9 cellular contexts compared by ENCODE assay signal in genomic region chr12:108724054-108724889, GRCh38. TPM values are rescaled to one million over a fixed set of nuclear protein-coding genes. Genes with fewer than 3 reads are reported as not detected.
DNase-seq lines count a peak whose midpoint lies in the region; ATAC-seq and TF ChIP-seq lines count a peak whose summit lies in the region.
"Had no signal": no experiment of that assay in that cellular context is flagged by ENCODE, and none has a peak within 500 bp of the region (broad histone marks: within the 10 kb centered on the region; RNA-seq: fewer than 3 reads in every experiment).

No MANE protein-coding gene starts in this region.

- H3K4me1 ChIP-seq in heart left ventricle: peaks cover 10 to 93% (median 72%) of the 10 kb centered on the region in 12 donors

- peaks cover 48% of the 10 kb centered on the region for H3K4me1 Mint-ChIP-seq in stimulated activated effector memory CD8-positive, alpha-beta T cell treated with anti-CD3 and anti-CD28 coated beads, Interleukin-12 subunit alpha, Interleukin-12 subunit beta, amount 100 ng/mL, for 72 hours

- intact Hi-C loops in heart left ventricle (cut with DNase I): loop anchor here in 2 of 10 donors (10.0 kb wide), 1 partner anchor 131 kb away; the partner anchor contains the start of gene SSH1 (in 2 of the 2)

- peaks cover 0 to 2% (median 0%) of the 10 kb centered on the region in 9 donors for H3K36me3 ChIP-seq in heart left ventricle

- H3K27ac Mint-ChIP-seq in stimulated activated effector memory CD8-positive, alpha-beta T cell treated with anti-CD3 and anti-CD28 coated beads, Interleukin-12 subunit alpha, Interleukin-12 subunit beta, amount 100 ng/mL, for 72 hours: no peak overlapping the region

- ATAC-seq in SK-N-SH treated with all-trans-retinoic acid at 6 μM for 48 hours (peak; percentile 8; the same call in 2 of the 3 replicates), heart left ventricle (peak in 3 of 4 donors; percentile 48 to 68 (median 52)), GM18867 (IDR thresholded peaks at IDR 0.05; ENCODE audit: unreplicated experiment) (no peak)
- peak; percentile 87 for ATAC-seq in stimulated activated effector memory CD8-positive, alpha-beta T cell treated with anti-CD3 and anti-CD28 coated beads, Interleukin-12 subunit alpha, Interleukin-12 subunit beta, amount 100 ng/mL, for 72 hours

- peak overlapping the region in 1 of 12 donors; percentile 1 for H3K4me3 ChIP-seq in heart left ventricle

- no peaks in the 10 kb centered on the region for H3K9me3 ChIP-seq in heart left ventricle

- H3K27me3 ChIP-seq in heart left ventricle: no peaks in the 10 kb centered on the region

- no peaks in the 10 kb centered on the region for H3K9me3 Mint-ChIP-seq in stimulated activated effector memory CD8-positive, alpha-beta T cell treated with anti-CD3 and anti-CD28 coated beads, Interleukin-12 subunit alpha, Interleukin-12 subunit beta, amount 100 ng/mL, for 72 hours

- TF ChIP-seq POLR2A in heart left ventricle (IDR thresholded peaks at IDR 0.05): no peak

- TF ChIP-seq CTCF in heart left ventricle (IDR thresholded peaks at IDR 0.05): no peak

- peak overlapping the region in 9 of 12 donors; percentile 36 to 79 (median 55) for H3K27ac ChIP-seq in heart left ventricle

- no peaks in the 10 kb centered on the region for H3K36me3 Mint-ChIP-seq in stimulated activated effector memory CD8-positive, alpha-beta T cell treated with anti-CD3 and anti-CD28 coated beads, Interleukin-12 subunit alpha, Interleukin-12 subunit beta, amount 100 ng/mL, for 72 hours

- peak; percentile 76 for DNase-seq in SIG-M5 treated with dmso at 0.1 percent for 504 hours (lab: John Stamatoyannopoulos, UW; ENCODE audit: unreplicated experiment)
- no peak for DNase-seq in SIG-M5 (lab: John Stamatoyannopoulos, UW)
- DNase-seq in heart left ventricle: peak in 1 of 5 donors; percentile 39
- peak in 1 of 2 donors; percentile 55 for DNase-seq in stimulated activated effector memory CD8-positive, alpha-beta T cell treated with anti-CD3 and anti-CD28 coated beads, Interleukin-12 subunit alpha, Interleukin-12 subunit beta, amount 100 ng/mL, for 72 hours (ENCODE audit: low spot score in 2 of 2)
- DNase-seq in T-helper 9 cell: no peak
- DNase-seq in C1 segment of cervical spinal cord (lab: John Stamatoyannopoulos, UW): no peak
- DNase-seq: nucleus accumbens had no signal

- 42 to 77% (median 58%) methylated on average over 3 of the region's 3 CpGs for WGBS in heart left ventricle, 4 donors

- H3K4me3 Mint-ChIP-seq in stimulated activated effector memory CD8-positive, alpha-beta T cell treated with anti-CD3 and anti-CD28 coated beads, Interleukin-12 subunit alpha, Interleukin-12 subunit beta, amount 100 ng/mL, for 72 hours: peak overlapping the region; percentile 9

TF ChIP-seq in SK-N-SH treated with all-trans-retinoic acid at 6 μM for 48 hours, 23 proteins besides CTCF, POLR2A, EP300 and RAD21:
- TF ChIP-seq SNAI2 (CRISPR knock-in tag; IDR thresholded peaks at IDR 0.05) (no peak), TOX (CRISPR knock-in tag; IDR thresholded peaks at IDR 0.05; ENCODE audit: borderline replicate concordance) (no peak), ZNF70 (CRISPR knock-in tag; IDR thresholded peaks at IDR 0.05) (no peak), RARB (CRISPR knock-in tag; IDR thresholded peaks at IDR 0.05) (no peak)
- TF ChIP-seq, protein P1, sequence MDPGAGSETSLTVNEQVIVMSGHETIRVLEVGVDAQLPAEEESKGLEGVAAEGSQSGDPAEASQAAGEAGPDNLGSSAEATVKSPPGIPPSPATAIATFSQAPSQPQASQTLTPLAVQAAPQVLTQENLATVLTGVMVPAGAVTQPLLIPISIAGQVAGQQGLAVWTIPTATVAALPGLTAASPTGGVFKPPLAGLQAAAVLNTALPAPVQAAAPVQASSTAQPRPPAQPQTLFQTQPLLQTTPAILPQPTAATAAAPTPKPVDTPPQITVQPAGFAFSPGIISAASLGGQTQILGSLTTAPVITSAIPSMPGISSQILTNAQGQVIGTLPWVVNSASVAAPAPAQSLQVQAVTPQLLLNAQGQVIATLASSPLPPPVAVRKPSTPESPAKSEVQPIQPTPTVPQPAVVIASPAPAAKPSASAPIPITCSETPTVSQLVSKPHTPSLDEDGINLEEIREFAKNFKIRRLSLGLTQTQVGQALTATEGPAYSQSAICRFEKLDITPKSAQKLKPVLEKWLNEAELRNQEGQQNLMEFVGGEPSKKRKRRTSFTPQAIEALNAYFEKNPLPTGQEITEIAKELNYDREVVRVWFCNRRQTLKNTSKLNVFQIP (CRISPR knock-in tag; IDR thresholded peaks at IDR 0.05; ENCODE audit: borderline replicate concordance, low read depth): no peak
TF ChIP-seq in SK-N-SH treated with all-trans-retinoic acid at 6 μM for 48 hours: peak in this region for 0.

RNA-seq across cellular contexts. Expression of gene CORO1C, which starts 7.0 kb away (rescaled TPM):
- total RNA-seq in heart left ventricle: 100 to 1,000 TPM in 1 of 9 donors, 10 to 100 TPM in 8; 48.3 to 119 (median 68.5) TPM
- 10 to 100 TPM; 18.3 to 55.2 TPM for polyA plus RNA-seq in heart left ventricle
